In genomic region chr3:193744048-193744821, GRCh38 we compare ENCODE assay signal across 8 cellular contexts.
DNase-seq lines count a peak whose midpoint lies in the region; ATAC-seq and TF ChIP-seq lines count a peak whose summit lies in the region.

No MANE protein-coding gene starts in this region.

- H3K4me1 Mint-ChIP-seq in activated naive CD4-positive, alpha-beta T cell treated with anti-CD3 and anti-CD28 coated beads, Interleukin-2, amount 10 ng/mL, durations not matched to agents 7 days and 5 days, result peaks cover 10% of the 10 kb centered on the region

- no peak overlapping the region for H3K9ac ChIP-seq in Loucy (ENCODE audit: low read depth, low read length, poor library complexity, severe bottlenecking)
- H3K9ac ChIP-seq in SK-N-MC (ENCODE audit: insufficient read length), result peak overlapping the region; percentile 70

- H3K27me3 Mint-ChIP-seq in activated naive CD4-positive, alpha-beta T cell treated with anti-CD3 and anti-CD28 coated beads, Interleukin-2, amount 10 ng/mL, durations not matched to agents 7 days and 5 days, result peaks cover 18% of the 10 kb centered on the region

- H3K36me3 ChIP-seq in Loucy (ENCODE audit: insufficient read depth, low read length) (no peaks in the 10 kb centered on the region), SK-N-MC (ENCODE audit: insufficient read depth, low read length) (no peaks in the 10 kb centered on the region), mesodermal cell (ENCODE audit: control insufficient read depth, insufficient read depth, low read length) (no peaks in the 10 kb centered on the region)

- CTCF ChIA-PET in activated naive CD4-positive, alpha-beta T cell treated with anti-CD3 and anti-CD28 coated beads, Interleukin-2, amount 10 ng/mL, durations not matched to agents 7 days and 5 days (lab: Charles Lee), result no interaction called here

- no peaks in the 10 kb centered on the region for H3K27me3 ChIP-seq in Loucy (ENCODE audit: insufficient read depth, low read length, poor library complexity, severe bottlenecking)

- no peak for ATAC-seq in HG03342 (IDR thresholded peaks at IDR 0.05; ENCODE audit: unreplicated experiment)

- H3K4me3 ChIP-seq in Loucy (ENCODE audit: low read length, poor library complexity, severe bottlenecking) (no peak overlapping the region), SK-N-MC (no peak overlapping the region; the same call in 1 of the 2 replicates), mesodermal cell (ENCODE audit: extremely low read depth, insufficient read depth, low read length, poor library complexity, severe bottlenecking) (no peak overlapping the region)

- DNase-seq in ELF-1 (ENCODE audit: low read depth, low spot score) (peak; percentile 58), SK-N-MC (ENCODE audit: low read depth, low spot score) (no peak), nucleus accumbens (lab: John Stamatoyannopoulos, UW) (no peak), MV-4-11 (lab: John Stamatoyannopoulos, UW) (no peak)
- no peak for DNase-seq in activated naive CD4-positive, alpha-beta T cell treated with anti-CD3 and anti-CD28 coated beads, Interleukin-2, amount 10 ng/mL, durations not matched to agents 7 days and 5 days

- H4K20me1 ChIP-seq in Loucy (ENCODE audit: insufficient read depth, low read length, poor library complexity, severe bottlenecking), result no peaks in the 10 kb centered on the region

- no peak for TF ChIP-seq CTCF in Loucy (conservative IDR thresholded peaks at IDR 0.05; ENCODE audit: low read length)

- H3K4me1 ChIP-seq in Loucy (ENCODE audit: insufficient read depth, low read length, poor library complexity, severe bottlenecking), result peaks cover 12% of the 10 kb centered on the region
- H3K4me1 ChIP-seq in mesodermal cell (ENCODE audit: control insufficient read depth, insufficient read depth, low read length, poor library complexity, severe bottlenecking), result peaks cover 11% of the 10 kb centered on the region

- 76 to 79% methylated on average over 12 to 13 of the region's 13 CpGs for WGBS in mesodermal cell (ENCODE audit: insufficient coverage in 2 of 2), 2 experiments

- H3K4me3 Mint-ChIP-seq in activated naive CD4-positive, alpha-beta T cell treated with anti-CD3 and anti-CD28 coated beads, Interleukin-2, amount 10 ng/mL, durations not matched to agents 7 days and 5 days, result no peak overlapping the region

- no peaks in the 10 kb centered on the region for H3K79me2 ChIP-seq in Loucy (ENCODE audit: insufficient read depth, low read length)

- H3K36me3 Mint-ChIP-seq in activated naive CD4-positive, alpha-beta T cell treated with anti-CD3 and anti-CD28 coated beads, Interleukin-2, amount 10 ng/mL, durations not matched to agents 7 days and 5 days, result no peaks in the 10 kb centered on the region

- no peaks in the 10 kb centered on the region for H3F3A ChIP-seq in Loucy (ENCODE audit: low read depth)

- H3K4me2 ChIP-seq in Loucy (ENCODE audit: low read depth, low read length, poor library complexity, severe bottlenecking), result no peak overlapping the region

- H3K27ac Mint-ChIP-seq in activated naive CD4-positive, alpha-beta T cell treated with anti-CD3 and anti-CD28 coated beads, Interleukin-2, amount 10 ng/mL, durations not matched to agents 7 days and 5 days, result no peak overlapping the region

- no peaks in the 10 kb centered on the region for H3K9me3 Mint-ChIP-seq in activated naive CD4-positive, alpha-beta T cell treated with anti-CD3 and anti-CD28 coated beads, Interleukin-2, amount 10 ng/mL, durations not matched to agents 7 days and 5 days

- no peaks in the 10 kb centered on the region for H3K9me2 ChIP-seq in Loucy (replicated peaks; ENCODE audit: low read depth, low read length)

- H3K27ac ChIP-seq in SK-N-MC, result peak overlapping the region; percentile 92
- H3K27ac ChIP-seq in mesodermal cell (ENCODE audit: low read depth, low read length, severe bottlenecking), result peak overlapping the region; percentile 33

- peak overlapping the region; percentile 63 for H2AFZ ChIP-seq in Loucy (ENCODE audit: low read length)

- H3K9me3 ChIP-seq in Loucy (ENCODE audit: insufficient read depth, low read depth, low read length) (no peaks in the 10 kb centered on the region), SK-N-MC (ENCODE audit: low read depth, low read length) (no peaks in the 10 kb centered on the region), mesodermal cell (ENCODE audit: control insufficient read depth, low read length) (no peaks in the 10 kb centered on the region)
